Comparison of ENCODE assay signal across 35 cellular contexts in genomic region chr12:101521136-101521535, GRCh38. TPM values are rescaled to one million over a fixed set of nuclear protein-coding genes. Genes with fewer than 3 reads are reported as not detected.
"Had no signal": no experiment of that assay in that cellular context is flagged by ENCODE, and none has a peak within 500 bp of the region (broad histone marks: within the 10 kb centered on the region; RNA-seq: fewer than 3 reads in every experiment).

No MANE protein-coding gene starts in this region.

- DNase-seq: cortex of kidney; effector memory CD8-positive, alpha-beta T cell; erythroblast; esophagus squamous epithelium; foreskin melanocyte; glutamatergic neuron; heart right ventricle; hippocampal formation; left cardiac atrium; left lung; mesenchymal stem cell; midbrain; naive thymus-derived CD4-positive, alpha-beta T cell; stimulated activated CD4-positive, alpha-beta T cell treated with anti-CD3 and anti-CD28 coated beads, Interleukin-12 subunit alpha, Interleukin-12 subunit beta, amount 100 ng/mL, for 4 hours; stimulated activated CD4-positive, alpha-beta T cell treated with anti-CD3 and anti-CD28 coated beads, Interleukin-2, amount 100 ng/mL, for 24 hours; stimulated activated CD4-positive, alpha-beta T cell treated with anti-CD3 and anti-CD28 coated beads, Interleukin-4, amount 100 ng/mL, for 4 hours; thyroid gland had no signal

- H3K9ac ChIP-seq: neural progenitor cell, parathyroid adenoma had no signal

- H3K27me3 ChIP-seq: esophagus squamous epithelium, heart right ventricle, left lung, neural progenitor cell, thyroid gland, vagina had no signal

- H3K36me3 Mint-ChIP-seq: naive thymus-derived CD4-positive, alpha-beta T cell; neural progenitor cell; stimulated activated memory B cell treated with anti-CD40 and anti-IgM and Interleukin-4, amounts not matched to agents 10 μg/mL and 1 μg/mL and 100 μg/mL, for 72 hours had no signal

- H3K36me3 ChIP-seq: esophagus squamous epithelium, heart right ventricle, left lung, neural progenitor cell, thyroid gland, vagina had no signal

- H3K27ac ChIP-seq: esophagus squamous epithelium, heart right ventricle, left lung, neural progenitor cell, parathyroid adenoma, thyroid gland, vagina had no signal

- ATAC-seq: effector memory CD8-positive, alpha-beta T cell; heart right ventricle; left cardiac atrium; left lung; naive thymus-derived CD4-positive, alpha-beta T cell; sciatic nerve; stimulated activated memory B cell treated with anti-CD40 and anti-IgM and Interleukin-4, amounts not matched to agents 10 μg/mL and 1 μg/mL and 100 μg/mL, for 72 hours had no signal

- H3K27ac Mint-ChIP-seq: effector memory CD8-positive, alpha-beta T cell; naive thymus-derived CD4-positive, alpha-beta T cell; nephron; neural progenitor cell; progenitor cell of endocrine pancreas; stimulated activated memory B cell treated with anti-CD40 and anti-IgM and Interleukin-4, amounts not matched to agents 10 μg/mL and 1 μg/mL and 100 μg/mL, for 72 hours; stimulated activated naive CD8-positive, alpha-beta T cell treated with anti-CD3 and anti-CD28 coated beads, Interleukin-15, Interleukin-2, amounts not matched to agents 100 ng/mL and 50 ng/mL, for 24 hours had no signal

- FAIRE-seq: endometrium, islet of Langerhans had no signal

- H3K4me3 Mint-ChIP-seq: effector memory CD8-positive, alpha-beta T cell; naive thymus-derived CD4-positive, alpha-beta T cell; nephron; neural progenitor cell; stimulated activated memory B cell treated with anti-CD40 and anti-IgM and Interleukin-4, amounts not matched to agents 10 μg/mL and 1 μg/mL and 100 μg/mL, for 72 hours; stimulated activated naive CD8-positive, alpha-beta T cell treated with anti-CD3 and anti-CD28 coated beads, Interleukin-15, Interleukin-2, amounts not matched to agents 100 ng/mL and 50 ng/mL, for 24 hours had no signal

- H2AFZ ChIP-seq: neural progenitor cell, parathyroid adenoma had no signal

- H3K9me3 Mint-ChIP-seq: effector memory CD8-positive, alpha-beta T cell; nephron; neural progenitor cell; stimulated activated naive CD8-positive, alpha-beta T cell treated with anti-CD3 and anti-CD28 coated beads, Interleukin-15, Interleukin-2, amounts not matched to agents 100 ng/mL and 50 ng/mL, for 24 hours had no signal

- H3K4me1 Mint-ChIP-seq: naive thymus-derived CD4-positive, alpha-beta T cell; nephron; neural progenitor cell; stimulated activated memory B cell treated with anti-CD40 and anti-IgM and Interleukin-4, amounts not matched to agents 10 μg/mL and 1 μg/mL and 100 μg/mL, for 72 hours had no signal

- H3K4me2 ChIP-seq: neural progenitor cell, smooth muscle cell had no signal

- H3K9me3 ChIP-seq: esophagus squamous epithelium, heart right ventricle, left lung, thyroid gland, vagina had no signal

- H3K4me3 ChIP-seq: esophagus squamous epithelium, heart right ventricle, left lung, neural progenitor cell, smooth muscle cell, thyroid gland, vagina had no signal

- H3K79me2 ChIP-seq: parathyroid adenoma had no signal

- H3K4me1 ChIP-seq: esophagus squamous epithelium, heart right ventricle, left lung, neural progenitor cell, parathyroid adenoma, thyroid gland, vagina had no signal

- H3K27me3 Mint-ChIP-seq: progenitor cell of endocrine pancreas had no signal

RNA-seq across cellular contexts. Expression of gene SPIC, which starts 46.0 kb away (rescaled TPM):
- total RNA-seq: dermis microvascular lymphatic vessel endothelial cell; kidney epithelial cell; left cardiac atrium; lung microvascular endothelial cell; mucosa of gallbladder; naive thymus-derived CD4-positive, alpha-beta T cell; osteoblast; progenitor cell of endocrine pancreas; smooth muscle cell; temporal lobe; thyroid gland; ureter; vagina had no signal
- polyA plus RNA-seq: heart right ventricle; naive thymus-derived CD4-positive, alpha-beta T cell; smooth muscle cell had no signal
